ENCODE assay signal across 1 cellular context in the genomic region with DNA sequence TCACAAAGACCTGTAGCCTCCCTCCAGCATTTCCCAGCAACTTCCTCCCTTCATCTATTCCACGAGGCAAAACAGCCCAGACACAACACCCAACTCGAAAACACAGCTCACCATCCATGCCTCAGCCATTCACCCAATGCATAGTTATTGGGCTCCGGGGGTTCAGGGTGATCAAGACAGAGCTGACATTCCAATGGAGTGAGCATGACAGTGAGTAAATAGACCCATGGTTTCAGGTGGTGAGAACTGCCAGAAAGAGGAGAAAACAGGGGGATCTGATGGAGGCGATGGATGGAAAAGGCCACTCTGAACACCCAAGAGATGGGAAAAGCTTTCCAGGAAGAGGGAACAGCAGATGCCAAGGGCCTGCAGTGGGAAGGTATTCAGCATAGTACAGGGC.
TF ChIP-seq lines count a peak whose summit lies in the region.

No MANE protein-coding gene starts in this region.

TF ChIP-seq in endothelial cell of umbilical vein, 7 proteins besides CTCF, POLR2A, EP300 and RAD21:
- TF ChIP-seq, protein P1, sequence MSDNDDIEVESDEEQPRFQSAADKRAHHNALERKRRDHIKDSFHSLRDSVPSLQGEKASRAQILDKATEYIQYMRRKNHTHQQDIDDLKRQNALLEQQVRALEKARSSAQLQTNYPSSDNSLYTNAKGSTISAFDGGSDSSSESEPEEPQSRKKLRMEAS (IDR thresholded peaks at IDR 0.05; ENCODE audit: insufficient read depth, insufficient read length): no peak
- TF ChIP-seq POLR2AphosphoS5 (IDR thresholded peaks at IDR 0.05; ENCODE audit: insufficient read depth, low read depth, low read length) (no peak), FOS (IDR thresholded peaks at IDR 0.05; ENCODE audit: borderline replicate concordance, insufficient read depth, low read length) (no peak)
TF ChIP-seq in endothelial cell of umbilical vein: peak in this region for 0.
